In the genomic region with DNA sequence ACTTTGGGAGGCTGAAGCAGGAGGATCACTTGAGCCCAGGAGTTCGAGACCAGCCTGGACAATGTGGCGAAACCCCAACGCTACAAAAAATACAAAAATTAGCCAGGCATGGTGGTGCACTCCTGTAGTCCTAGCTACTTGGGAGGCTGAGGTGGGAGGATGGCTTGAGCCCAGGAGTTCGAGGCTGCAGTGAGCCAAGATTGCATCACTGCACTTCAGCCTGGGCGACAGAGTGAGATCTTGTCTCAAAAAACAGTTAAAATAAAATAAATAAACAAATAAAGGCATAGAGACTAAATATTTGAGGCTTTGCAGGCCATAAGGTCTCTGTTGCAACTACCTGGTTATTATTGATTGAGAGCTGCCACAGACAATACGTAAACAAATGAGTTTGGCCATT, we compare ENCODE assay signal across 11 cellular contexts. TPM values are rescaled to one million over a fixed set of nuclear protein-coding genes. Genes with fewer than 3 reads are reported as not detected.
"Had no signal": no experiment of that assay in that cellular context is flagged by ENCODE, and none has a peak within 500 bp of the region (broad histone marks: within the 10 kb centered on the region; RNA-seq: fewer than 3 reads in every experiment).

No MANE protein-coding gene starts in this region.

RNA-seq across cellular contexts. Expression of a gene that starts 41.9 kb away (rescaled TPM):
- total RNA-seq: activated naive CD4-positive, alpha-beta T cell treated with anti-CD3 and anti-CD28 coated beads for 36 hours; activated naive CD4-positive, alpha-beta T cell treated with anti-CD3 and anti-CD28 coated beads, Interleukin-2, amount 50 U/mL, for 72 hours; activated naive CD8-positive, alpha-beta T cell treated with anti-CD3 and anti-CD28 coated beads for 36 hours; activated naive CD8-positive, alpha-beta T cell treated with anti-CD3 and anti-CD28 coated beads, Interleukin-2, amount 10 ng/mL, durations not matched to agents 7 days and 5 days; activated T-cell treated with anti-CD3 and anti-CD28 coated beads, Interleukin-2, amount 50 U/mL, for 4 hours; activated T-cell treated with anti-CD3 and anti-CD28 coated beads, Interleukin-2, amount 50 U/mL, for 72 hours; activated T-helper 1 cell treated with anti-CD3 and anti-CD28 coated beads, Interleukin-12 subunit alpha, Interleukin-12 subunit beta, Interleukin-2, Interleukin-4 antibody, amounts not matched to agents 30 ng/mL and 10 ng/mL and 1 ng/mL, durations not matched to agents 14 hours and 24 hours and 36 hours; activated T-helper 17 cell treated with anti-CD3 and anti-CD28 coated beads, Interleukin-2, amount 50 U/mL, for 72 hours; activated T-helper 2 cell treated with anti-CD3 and anti-CD28 coated beads, Interferon-gamma antibody, Interleukin-2, Interleukin-4, amounts not matched to agents 10 μg/mL and 5 μg/mL and 100 μg/mL, durations not matched to agents 14 hours and 24 hours and 36 hours; bronchial epithelial cell had no signal
- polyA plus RNA-seq: aorta had no signal
